9 cellular contexts compared by ENCODE assay signal in genomic region chr17:43809121-43809520, GRCh38. TPM values are rescaled to one million over a fixed set of nuclear protein-coding genes. Genes with fewer than 3 reads are reported as not detected.
"Had no signal": no experiment of that assay in that cellular context is flagged by ENCODE, and none has a peak within 500 bp of the region (broad histone marks: within the 10 kb centered on the region; RNA-seq: fewer than 3 reads in every experiment).

No MANE protein-coding gene starts in this region.

- ATAC-seq: GM23338, HepG2 had no signal

- DNase-seq: H9, HCEC 1CT had no signal

- H3K4me3 ChIP-seq: GM23338 had no signal

- H3K4me2 ChIP-seq: GM23338 had no signal

- FAIRE-seq: H1, H54, HepG2 had no signal

- H2AFZ ChIP-seq: GM23338 had no signal

- H3K27ac ChIP-seq: HL-60 had no signal

RNA-seq across cellular contexts. Expression of gene MPP3, which starts 23.8 kb away (rescaled TPM):
- polyA plus RNA-seq: IgD-negative memory B cell had no signal

RNA-seq across cellular contexts. Expression of gene CFAP97D1, which starts 28.9 kb away (rescaled TPM):
- total RNA-seq: H9 had no signal
- polyA plus RNA-seq: HepG2, IgD-negative memory B cell had no signal

RNA-seq across cellular contexts. Expression of gene CD300LG, which starts 37.9 kb away (rescaled TPM):
- total RNA-seq: GM23338, H1, H9, HepG2, HT1080 had no signal
- polyA plus RNA-seq: GM23338, HepG2, IgD-negative memory B cell had no signal

RNA-seq across cellular contexts. Expression of gene SOST, which starts 50.5 kb away (rescaled TPM):
- total RNA-seq: GM23338, H1, H9, HepG2, HT1080 had no signal
- polyA plus RNA-seq: GM23338, HepG2, IgD-negative memory B cell had no signal
